ENCODE assay signal across 13 cellular contexts in the genomic region with DNA sequence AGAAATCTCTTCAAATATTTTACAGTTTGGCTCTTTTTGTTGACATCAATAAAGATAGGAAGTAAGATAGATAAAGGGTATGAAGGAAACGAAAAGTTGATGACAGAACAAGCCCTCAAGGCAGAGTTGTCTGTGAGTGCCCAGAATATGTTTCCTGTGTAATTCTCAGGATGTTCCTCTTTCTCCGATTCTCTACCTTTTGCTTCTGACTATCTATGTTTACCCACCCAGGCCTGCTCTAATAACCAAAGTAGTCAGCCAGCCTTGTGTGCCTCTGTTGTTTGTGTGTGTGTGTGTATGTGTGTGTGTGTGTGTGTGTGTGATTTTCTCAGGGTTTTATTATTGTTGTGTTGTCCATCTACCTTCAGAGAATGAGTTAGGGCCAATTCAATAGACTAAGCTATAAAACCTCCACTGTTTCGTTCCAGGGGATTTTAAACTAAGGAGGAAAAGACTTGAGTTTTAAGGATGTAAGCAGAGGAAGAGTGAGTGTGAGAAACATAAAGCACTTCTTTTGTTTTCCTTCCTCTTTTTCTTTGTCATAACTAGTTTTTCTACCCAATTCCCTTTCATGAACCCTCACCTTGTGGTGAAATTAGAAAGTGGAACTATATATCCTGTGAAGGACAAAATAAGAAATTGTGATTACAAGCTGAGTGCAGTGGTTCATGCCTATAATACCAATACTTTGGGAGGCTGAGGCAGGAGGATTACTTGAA.
DNase-seq lines count a peak whose midpoint lies in the region; ATAC-seq and TF ChIP-seq lines count a peak whose summit lies in the region.
"Had no signal": no experiment of that assay in that cellular context is flagged by ENCODE, and none has a peak within 500 bp of the region (broad histone marks: within the 10 kb centered on the region; RNA-seq: fewer than 3 reads in every experiment).

No MANE protein-coding gene starts in this region.

- H3K4me1 Mint-ChIP-seq in type B pancreatic cell (ENCODE audit: unreplicated experiment) = no peaks in the 10 kb centered on the region
- no peaks in the 10 kb centered on the region for H3K4me1 Mint-ChIP-seq in activated CD4-positive, alpha-beta T cell treated with anti-CD3 and anti-CD28 coated beads, Interleukin-2, amount 10 ng/mL, durations not matched to agents 24 days and 14 days

- peak; percentile 6 for DNase-seq in germinal center (ENCODE audit: low spot score)
- no peak for DNase-seq in type B pancreatic cell (ENCODE audit: extremely low spot score, unreplicated experiment)
- DNase-seq in adrenal gland = no peak
- no peak for DNase-seq in activated CD4-positive, alpha-beta T cell treated with anti-CD3 and anti-CD28 coated beads, Interleukin-2, amount 10 ng/mL, durations not matched to agents 24 days and 14 days
- DNase-seq in hepatic stellate cell (ENCODE audit: low spot score) = no peak
- DNase-seq: activated CD8-positive, alpha-beta memory T cell treated with anti-CD3 and anti-CD28 coated beads for 24 hours; foreskin melanocyte; stimulated activated CD4-positive, alpha-beta T cell treated with anti-CD3 and anti-CD28 coated beads, Interleukin-15, amount 100 ng/mL, for 24 hours; thyroid gland had no signal

- no peak overlapping the region for H3K27ac Mint-ChIP-seq in type B pancreatic cell
- no peak overlapping the region for H3K27ac Mint-ChIP-seq in activated CD4-positive, alpha-beta T cell treated with anti-CD3 and anti-CD28 coated beads, Interleukin-2, amount 10 ng/mL, durations not matched to agents 24 days and 14 days
- H3K27ac Mint-ChIP-seq: brain had no signal

- H3K9me3 ChIP-seq in adrenal gland (replicated peaks in 1 of 3) = no peaks in the 10 kb centered on the region
- H3K9me3 ChIP-seq: thyroid gland had no signal

- TF ChIP-seq POLR2A in adrenal gland (IDR thresholded peaks at IDR 0.05) = no peak

- WGBS in adrenal gland, 4 donors = 46 to 53% (median 49%) methylated on average over 3 of the region's 3 CpGs

- no peak overlapping the region for H3K4me3 ChIP-seq in adrenal gland
- H3K4me3 ChIP-seq: thyroid gland had no signal

- intact Hi-C loops in adrenal gland (cut with DNase I) = no loop called here
- intact Hi-C loops in activated CD4-positive, alpha-beta T cell treated with anti-CD3 and anti-CD28 coated beads, Interleukin-2, amount 10 ng/mL, durations not matched to agents 24 days and 14 days (cut with micrococcal nuclease) = no loop called here

- no peaks in the 10 kb centered on the region for H3K36me3 Mint-ChIP-seq in type B pancreatic cell
- no peaks in the 10 kb centered on the region for H3K36me3 Mint-ChIP-seq in activated CD4-positive, alpha-beta T cell treated with anti-CD3 and anti-CD28 coated beads, Interleukin-2, amount 10 ng/mL, durations not matched to agents 24 days and 14 days (ENCODE audit: low read depth)
- H3K36me3 Mint-ChIP-seq: brain had no signal

- H3K4me1 ChIP-seq in adrenal gland (replicated peaks in 1 of 2) = no peaks in the 10 kb centered on the region
- H3K4me1 ChIP-seq: thyroid gland had no signal

- H3K36me3 ChIP-seq in adrenal gland (replicated peaks in 1 of 2) = no peaks in the 10 kb centered on the region
- H3K36me3 ChIP-seq: thyroid gland had no signal

- H3K9me3 Mint-ChIP-seq in type B pancreatic cell = no peaks in the 10 kb centered on the region
- H3K9me3 Mint-ChIP-seq in activated CD4-positive, alpha-beta T cell treated with anti-CD3 and anti-CD28 coated beads, Interleukin-2, amount 10 ng/mL, durations not matched to agents 24 days and 14 days = no peaks in the 10 kb centered on the region
- H3K9me3 Mint-ChIP-seq: brain had no signal

- no peak overlapping the region for H3K4me3 Mint-ChIP-seq in type B pancreatic cell
- H3K4me3 Mint-ChIP-seq in activated CD4-positive, alpha-beta T cell treated with anti-CD3 and anti-CD28 coated beads, Interleukin-2, amount 10 ng/mL, durations not matched to agents 24 days and 14 days = no peak overlapping the region
- H3K4me3 Mint-ChIP-seq: brain had no signal

- H3K27me3 Mint-ChIP-seq in type B pancreatic cell = no peaks in the 10 kb centered on the region
- peaks cover 3% of the 10 kb centered on the region for H3K27me3 Mint-ChIP-seq in activated CD4-positive, alpha-beta T cell treated with anti-CD3 and anti-CD28 coated beads, Interleukin-2, amount 10 ng/mL, durations not matched to agents 24 days and 14 days
- H3K27me3 Mint-ChIP-seq: brain had no signal

- TF ChIP-seq CTCF in type B pancreatic cell (conservative IDR thresholded peaks at IDR 0.05) = no peak
- TF ChIP-seq CTCF in adrenal gland (IDR thresholded peaks at IDR 0.05) = no peak

- H3K27ac ChIP-seq in adrenal gland = no peak overlapping the region
- H3K27ac ChIP-seq: thyroid gland had no signal

- H3K27me3 ChIP-seq in adrenal gland = no peaks in the 10 kb centered on the region
- H3K27me3 ChIP-seq: thyroid gland had no signal

- ATAC-seq in GM18861 (IDR thresholded peaks at IDR 0.05; ENCODE audit: unreplicated experiment) (peak; percentile 88), HG02610 (IDR thresholded peaks at IDR 0.05; ENCODE audit: unreplicated experiment) (peak; percentile 82), HG03575 (IDR thresholded peaks at IDR 0.05; ENCODE audit: extremely low read depth, insufficient number of reproducible peaks, low FRiP score, unreplicated experiment) (peak; percentile 85)
